ENCODE assay signal across 1 cellular context in genomic region chr9:136794281-136795026, GRCh38.
TF ChIP-seq lines count a peak whose summit lies in the region.

No MANE protein-coding gene starts in this region.

TF ChIP-seq in HepG2, 621 proteins besides CTCF, POLR2A, EP300 and RAD21:
- TF ChIP-seq SKI (IDR thresholded peaks at IDR 0.05; ENCODE audit: partially characterized antibody) (no peak), KLF12 (CRISPR knock-in tag; IDR thresholded peaks at IDR 0.05; ENCODE audit: borderline replicate concordance) (no peak), ZNF33A (CRISPR knock-in tag; IDR thresholded peaks at IDR 0.05; ENCODE audit: borderline replicate concordance) (0 out of 2 replicates have a peak, but pooled peaks have one; percentile 21), POLR2G (IDR thresholded peaks at IDR 0.05; ENCODE audit: low read depth, low read length) (peak; percentile 65), ZNF143 (CRISPR knock-in tag; IDR thresholded peaks at IDR 0.05) (no peak), NONO (IDR thresholded peaks at IDR 0.05) (no peak), NONO (CRISPR knock-in tag; conservative IDR thresholded peaks at IDR 0.05) (0 out of 2 replicates have a peak, but pooled peaks have one; percentile 2), HES4 (CRISPR knock-in tag; IDR thresholded peaks at IDR 0.05; ENCODE audit: borderline replicate concordance) (no peak), RFXAP (CRISPR knock-in tag; IDR thresholded peaks at IDR 0.05; ENCODE audit: borderline replicate concordance) (0 out of 2 replicates have a peak, but pooled peaks have one; percentile 12), MYC (CRISPR knock-in tag; IDR thresholded peaks at IDR 0.05; ENCODE audit: borderline replicate concordance) (0 out of 2 replicates have a peak, but pooled peaks have one; percentile 10), SPEN (CRISPR knock-in tag; IDR thresholded peaks at IDR 0.05; ENCODE audit: low read depth) (peak; percentile 39; the same call in 1 of the 2 replicates), GTF2F1 (IDR thresholded peaks at IDR 0.05; ENCODE audit: low read length) (no peak), ZNF431 (CRISPR knock-in tag; IDR thresholded peaks at IDR 0.05; ENCODE audit: borderline replicate concordance, low read depth) (peak; percentile 22; the same call in 1 of the 2 replicates), AKAP8 (CRISPR knock-in tag; IDR thresholded peaks at IDR 0.05) (peak; percentile 84; the same call in 1 of the 2 replicates), SAFB2 (CRISPR knock-in tag; IDR thresholded peaks at IDR 0.05; ENCODE audit: borderline replicate concordance, low read depth) (peak; percentile 36; the same call in 1 of the 2 replicates), ZNF292 (CRISPR knock-in tag; IDR thresholded peaks at IDR 0.05; ENCODE audit: borderline replicate concordance, low read depth) (no peak), YY1 (IDR thresholded peaks at IDR 0.05; ENCODE audit: insufficient read depth, insufficient replicate concordance, low read depth, low read length) (no peak), ZNF784 (CRISPR knock-in tag; IDR thresholded peaks at IDR 0.05; ENCODE audit: borderline replicate concordance) (0 out of 2 replicates have a peak, but pooled peaks have one; percentile 27), ZNF337 (CRISPR knock-in tag; IDR thresholded peaks at IDR 0.05; ENCODE audit: borderline replicate concordance, low read depth) (0 out of 2 replicates have a peak, but pooled peaks have one; percentile 16), WIZ (CRISPR knock-in tag; IDR thresholded peaks at IDR 0.05) (0 out of 2 replicates have a peak, but pooled peaks have one; percentile 27), GATA4 (IDR thresholded peaks at IDR 0.05; ENCODE audit: borderline replicate concordance, low read depth) (0 out of 2 replicates have a peak, but pooled peaks have one; percentile 13), ZNF788 (CRISPR knock-in tag; IDR thresholded peaks at IDR 0.05; ENCODE audit: borderline replicate concordance) (peak; percentile 30; the same call in 1 of the 2 replicates), HNF1B (CRISPR knock-in tag; IDR thresholded peaks at IDR 0.05) (no peak), RBM22 (optimal IDR thresholded peaks at IDR 0.05; ENCODE audit: low read length) (peak; percentile 16), ZXDC (CRISPR knock-in tag; IDR thresholded peaks at IDR 0.05) (0 out of 2 replicates have a peak, but pooled peaks have one; percentile 56), ZC3H13 (CRISPR knock-in tag; IDR thresholded peaks at IDR 0.05) (peak; percentile 85; the same call in 1 of the 2 replicates), ZNF414 (CRISPR knock-in tag; IDR thresholded peaks at IDR 0.05) (no peak; the same call in 1 of the 2 replicates), ONECUT2 (CRISPR knock-in tag; IDR thresholded peaks at IDR 0.05) (no peak)
- TF ChIP-seq, protein P1, sequence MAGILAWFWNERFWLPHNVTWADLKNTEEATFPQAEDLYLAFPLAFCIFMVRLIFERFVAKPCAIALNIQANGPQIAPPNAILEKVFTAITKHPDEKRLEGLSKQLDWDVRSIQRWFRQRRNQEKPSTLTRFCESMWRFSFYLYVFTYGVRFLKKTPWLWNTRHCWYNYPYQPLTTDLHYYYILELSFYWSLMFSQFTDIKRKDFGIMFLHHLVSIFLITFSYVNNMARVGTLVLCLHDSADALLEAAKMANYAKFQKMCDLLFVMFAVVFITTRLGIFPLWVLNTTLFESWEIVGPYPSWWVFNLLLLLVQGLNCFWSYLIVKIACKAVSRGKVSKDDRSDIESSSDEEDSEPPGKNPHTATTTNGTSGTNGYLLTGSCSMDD (CRISPR knock-in tag; IDR thresholded peaks at IDR 0.05), result 0 out of 2 replicates have a peak, but pooled peaks have one; percentile 33
- TF ChIP-seq, protein P2, sequence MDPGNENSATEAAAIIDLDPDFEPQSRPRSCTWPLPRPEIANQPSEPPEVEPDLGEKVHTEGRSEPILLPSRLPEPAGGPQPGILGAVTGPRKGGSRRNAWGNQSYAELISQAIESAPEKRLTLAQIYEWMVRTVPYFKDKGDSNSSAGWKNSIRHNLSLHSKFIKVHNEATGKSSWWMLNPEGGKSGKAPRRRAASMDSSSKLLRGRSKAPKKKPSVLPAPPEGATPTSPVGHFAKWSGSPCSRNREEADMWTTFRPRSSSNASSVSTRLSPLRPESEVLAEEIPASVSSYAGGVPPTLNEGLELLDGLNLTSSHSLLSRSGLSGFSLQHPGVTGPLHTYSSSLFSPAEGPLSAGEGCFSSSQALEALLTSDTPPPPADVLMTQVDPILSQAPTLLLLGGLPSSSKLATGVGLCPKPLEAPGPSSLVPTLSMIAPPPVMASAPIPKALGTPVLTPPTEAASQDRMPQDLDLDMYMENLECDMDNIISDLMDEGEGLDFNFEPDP (CRISPR knock-in tag; conservative IDR thresholded peaks at IDR 0.05), result no peak
